In genomic region chr6:113481441-113481840, GRCh38 we compare ENCODE assay signal across 29 cellular contexts.
A peak's percentile ranks its signal among the peaks of the same experiment; 100 is the strongest.
DNase-seq lines count a peak whose midpoint lies in the region; ATAC-seq and TF ChIP-seq lines count a peak whose summit lies in the region.
"Had no signal": no experiment of that assay in that cellular context is flagged by ENCODE, and none has a peak within 500 bp of the region (broad histone marks: within the 10 kb centered on the region; RNA-seq: fewer than 3 reads in every experiment).

No MANE protein-coding gene starts in this region.

- H3K27ac Mint-ChIP-seq in stimulated activated naive CD8-positive, alpha-beta T cell treated with anti-CD3 and anti-CD28 coated beads, Interleukin-15, amount 100 ng/mL, for 72 hours, result no peak overlapping the region
- H3K27ac Mint-ChIP-seq: activated B cell treated with CpG ODN at 0.5 μM for 24 hours; activated CD8-positive, alpha-beta T cell treated with anti-CD3 and anti-CD28 coated beads for 36 hours; CD4-positive, CD25-positive, alpha-beta regulatory T cell; naive B cell; stimulated activated memory B cell treated with anti-CD40 and anti-IgM and Interleukin-4, amounts not matched to agents 10 μg/mL and 1 μg/mL and 100 μg/mL, for 72 hours had no signal

- H3K4me1 ChIP-seq in foreskin keratinocyte, result no peaks in the 10 kb centered on the region
- H3K4me1 ChIP-seq: A549, parathyroid adenoma, SJSA1 had no signal

- DNase-seq in AG10803 (ENCODE audit: low read depth) (peak; percentile 38), HL-60 (ENCODE audit: low read depth in 1 of 2, low spot score in 1 of 2) (peak; percentile 50 to 65), SKM-1 (lab: John Stamatoyannopoulos, UW; ENCODE audit: unreplicated experiment) (peak; percentile 47), foreskin keratinocyte (peak in 1 of 2 donors; percentile 21), MV-4-11 (lab: John Stamatoyannopoulos, UW) (no peak), anterior cingulate cortex (lab: John Stamatoyannopoulos, UW) (no peak), glomerular visceral epithelial cell (ENCODE audit: extremely low spot score) (no peak)
- DNase-seq in stimulated activated naive CD8-positive, alpha-beta T cell treated with anti-CD3 and anti-CD28 coated beads, Interleukin-15, amount 100 ng/mL, for 72 hours, result no peak
- DNase-seq: activated B cell treated with CpG ODN at 0.5 μM for 24 hours; activated CD8-positive, alpha-beta T cell treated with anti-CD3 and anti-CD28 coated beads for 36 hours; activated naive CD4-positive, alpha-beta T cell; activated T-cell treated with anti-CD3 and anti-CD28 coated beads, Interleukin-2, amount 50 U/mL, for 1 hour; aorta; CD4-positive, CD25-positive, alpha-beta regulatory T cell; cerebellar nuclear complex; DMS153; effector CD4-positive, alpha-beta T cell; H7; naive B cell; NCI-H2171 treated with DMSO at 0.1 percent for 48 hours; NCI-H526 treated with DMSO at 0.1 percent for 48 hours; stimulated activated CD4-positive, alpha-beta T cell treated with anti-CD3 and anti-CD28 coated beads, Interleukin-1b, Interleukin-23, amount 100 ng/mL, for 48 hours had no signal

- H3K27ac ChIP-seq in HL-60 (replicated peaks), result peak overlapping the region; percentile 38
- no peak overlapping the region for H3K27ac ChIP-seq in foreskin keratinocyte
- H3K27ac ChIP-seq: A549, parathyroid adenoma, PC-9, SJSA1, thoracic aorta had no signal

- H3K4me1 Mint-ChIP-seq in stimulated activated naive CD8-positive, alpha-beta T cell treated with anti-CD3 and anti-CD28 coated beads, Interleukin-15, amount 100 ng/mL, for 72 hours, result no peaks in the 10 kb centered on the region
- H3K4me1 Mint-ChIP-seq: activated B cell treated with CpG ODN at 0.5 μM for 24 hours; CD4-positive, CD25-positive, alpha-beta regulatory T cell; naive B cell; stimulated activated memory B cell treated with anti-CD40 and anti-IgM and Interleukin-4, amounts not matched to agents 10 μg/mL and 1 μg/mL and 100 μg/mL, for 72 hours had no signal

- no peak for TF ChIP-seq CTCF in AG10803 (conservative IDR thresholded peaks at IDR 0.05; ENCODE audit: low read length)
- TF ChIP-seq CTCF in HL-60 (IDR thresholded peaks at IDR 0.05; ENCODE audit: insufficient read depth, low read length), result no peak
- TF ChIP-seq CTCF in foreskin keratinocyte (conservative IDR thresholded peaks at IDR 0.05), result no peak

- no peaks in the 10 kb centered on the region for H3K9me3 Mint-ChIP-seq in stimulated activated naive CD8-positive, alpha-beta T cell treated with anti-CD3 and anti-CD28 coated beads, Interleukin-15, amount 100 ng/mL, for 72 hours
- H3K9me3 Mint-ChIP-seq: activated B cell treated with CpG ODN at 0.5 μM for 24 hours; activated CD8-positive, alpha-beta T cell treated with anti-CD3 and anti-CD28 coated beads for 36 hours; CD4-positive, CD25-positive, alpha-beta regulatory T cell; naive B cell; stimulated activated memory B cell treated with anti-CD40 and anti-IgM and Interleukin-4, amounts not matched to agents 10 μg/mL and 1 μg/mL and 100 μg/mL, for 72 hours had no signal

- H3K27me3 Mint-ChIP-seq in stimulated activated naive CD8-positive, alpha-beta T cell treated with anti-CD3 and anti-CD28 coated beads, Interleukin-15, amount 100 ng/mL, for 72 hours, result no peaks in the 10 kb centered on the region
- H3K27me3 Mint-ChIP-seq: activated B cell treated with CpG ODN at 0.5 μM for 24 hours; activated CD8-positive, alpha-beta T cell treated with anti-CD3 and anti-CD28 coated beads for 36 hours; naive B cell; stimulated activated memory B cell treated with anti-CD40 and anti-IgM and Interleukin-4, amounts not matched to agents 10 μg/mL and 1 μg/mL and 100 μg/mL, for 72 hours had no signal

- ATAC-seq in foreskin keratinocyte, result peak; percentile 44
- ATAC-seq in stimulated activated naive CD8-positive, alpha-beta T cell treated with anti-CD3 and anti-CD28 coated beads, Interleukin-15, amount 100 ng/mL, for 72 hours, result no peak
- ATAC-seq: A549; activated CD8-positive, alpha-beta T cell treated with anti-CD3 and anti-CD28 coated beads for 36 hours; stimulated activated memory B cell treated with anti-CD40 and anti-IgM and Interleukin-4, amounts not matched to agents 10 μg/mL and 1 μg/mL and 100 μg/mL, for 72 hours had no signal

- H3K27me3 ChIP-seq in HL-60 (ENCODE audit: insufficient read depth, poor library complexity, severe bottlenecking) (no peaks in the 10 kb centered on the region), foreskin keratinocyte (no peaks in the 10 kb centered on the region)
- H3K27me3 ChIP-seq: SJSA1 had no signal

- no peak overlapping the region for H3K4me3 Mint-ChIP-seq in stimulated activated naive CD8-positive, alpha-beta T cell treated with anti-CD3 and anti-CD28 coated beads, Interleukin-15, amount 100 ng/mL, for 72 hours
- H3K4me3 Mint-ChIP-seq: activated B cell treated with CpG ODN at 0.5 μM for 24 hours; activated CD8-positive, alpha-beta T cell treated with anti-CD3 and anti-CD28 coated beads for 36 hours; CD4-positive, CD25-positive, alpha-beta regulatory T cell; naive B cell; stimulated activated memory B cell treated with anti-CD40 and anti-IgM and Interleukin-4, amounts not matched to agents 10 μg/mL and 1 μg/mL and 100 μg/mL, for 72 hours had no signal

- H3K4me3 ChIP-seq in AG10803 (ENCODE audit: low read length), result no peak overlapping the region
- no peak overlapping the region for H3K4me3 ChIP-seq in HL-60 (replicated peaks; ENCODE audit: insufficient read depth, low read length)
- H3K4me3 ChIP-seq: A549, GM12878, PC-9, SJSA1, thoracic aorta had no signal

Comparison
In these comparisons a context has a peak if more than half of its experiments do, and no peak if none do; other contexts are left out.
1. DNase-seq: peak in AG10803 (single experiment), HL-60 (2 of 2) and SKM-1 (single experiment); none in stimulated activated naive CD8-positive, alpha-beta T cell treated with anti-CD3 and anti-CD28 coated beads, Interleukin-15, amount 100 ng/mL, for 72 hours (0 of 2), MV-4-11 (single experiment), anterior cingulate cortex (0 of 58) and glomerular visceral epithelial cell (single experiment).